In the genomic region with DNA sequence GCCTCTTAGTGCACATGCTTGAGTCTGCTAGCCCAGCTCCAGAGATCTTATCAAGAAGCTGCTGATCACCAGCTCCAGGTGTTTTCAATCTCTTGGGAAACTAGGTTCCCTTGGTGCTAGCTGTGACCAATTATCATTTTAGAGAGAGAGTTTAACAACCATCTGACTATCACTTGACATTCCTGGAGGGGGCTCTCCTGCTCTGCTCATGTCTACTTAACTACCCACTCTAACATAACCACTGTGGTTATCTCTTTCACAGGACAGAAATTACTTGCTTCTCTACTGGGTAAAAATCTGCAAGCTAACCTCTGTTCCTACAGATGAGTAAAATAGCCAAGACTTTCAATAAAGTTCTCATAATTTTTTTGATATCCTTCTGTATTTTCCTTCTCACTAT, we compare ENCODE assay signal across 10 cellular contexts.
A peak's percentile ranks its signal among the peaks of the same experiment; 100 is the strongest.
DNase-seq lines count a peak whose midpoint lies in the region; ATAC-seq and TF ChIP-seq lines count a peak whose summit lies in the region.
"Had no signal": no experiment of that assay in that cellular context is flagged by ENCODE, and none has a peak within 500 bp of the region (broad histone marks: within the 10 kb centered on the region; RNA-seq: fewer than 3 reads in every experiment).

No MANE protein-coding gene starts in this region.

- H3K79me2 ChIP-seq in neural progenitor cell (ENCODE audit: low read depth) = no peaks in the 10 kb centered on the region

- CTCF ChIA-PET in activated naive CD4-positive, alpha-beta T cell treated with anti-CD3 and anti-CD28 coated beads, Interleukin-2, amount 10 ng/mL, durations not matched to agents 7 days and 5 days (lab: Charles Lee) = interaction anchor here (1.2 kb wide), 1 partner anchor 263 kb away, joined by 3 read pairs; no protein-coding TSS in a partner anchor

- TF ChIP-seq CTCF in neural progenitor cell (IDR thresholded peaks at IDR 0.05) (peak; percentile 12), CD14-positive monocyte (IDR thresholded peaks at IDR 0.05) (no peak)

- ATAC-seq in HG02763 (IDR thresholded peaks at IDR 0.05; ENCODE audit: unreplicated experiment) = peak; percentile 63

- H3K27ac ChIP-seq in neural progenitor cell = no peak overlapping the region
- H3K27ac ChIP-seq: RWPE1 had no signal

- no peaks in the 10 kb centered on the region for H3K36me3 ChIP-seq in neural progenitor cell

- H2AFZ ChIP-seq in neural progenitor cell (replicated peaks) = no peak overlapping the region

- no peak overlapping the region for H3K9ac ChIP-seq in neural progenitor cell

- in situ Hi-C loops in SK-MEL-5 (cut with HindIII; ENCODE audit: low pct_unique_long_range_greater_than_20kb, low sequenced_read_pairs) = no loop called here

- H3K36me3 Mint-ChIP-seq in activated naive CD4-positive, alpha-beta T cell treated with anti-CD3 and anti-CD28 coated beads, Interleukin-2, amount 10 ng/mL, durations not matched to agents 7 days and 5 days = no peaks in the 10 kb centered on the region
- H3K36me3 Mint-ChIP-seq in neural progenitor cell (no peaks in the 10 kb centered on the region), CD14-positive monocyte (no peaks in the 10 kb centered on the region)

- no peaks in the 10 kb centered on the region for H3K27me3 Mint-ChIP-seq in activated naive CD4-positive, alpha-beta T cell treated with anti-CD3 and anti-CD28 coated beads, Interleukin-2, amount 10 ng/mL, durations not matched to agents 7 days and 5 days
- no peaks in the 10 kb centered on the region for H3K27me3 Mint-ChIP-seq in neural progenitor cell (ENCODE audit: insufficient read depth, low read depth)
- H3K27me3 Mint-ChIP-seq in CD14-positive monocyte (ENCODE audit: low read depth in 3 of 3) = no peaks in the 10 kb centered on the region

- H3K27ac Mint-ChIP-seq in activated naive CD4-positive, alpha-beta T cell treated with anti-CD3 and anti-CD28 coated beads, Interleukin-2, amount 10 ng/mL, durations not matched to agents 7 days and 5 days = no peak overlapping the region
- H3K27ac Mint-ChIP-seq in neural progenitor cell (no peak overlapping the region), CD14-positive monocyte (no peak overlapping the region)

- intact Hi-C loops in CD14-positive monocyte (cut with micrococcal nuclease) = no loop called here

- H3K9me3 Mint-ChIP-seq in activated naive CD4-positive, alpha-beta T cell treated with anti-CD3 and anti-CD28 coated beads, Interleukin-2, amount 10 ng/mL, durations not matched to agents 7 days and 5 days = peaks cover 5% of the 10 kb centered on the region
- H3K9me3 Mint-ChIP-seq in neural progenitor cell (peaks cover 4% of the 10 kb centered on the region), CD14-positive monocyte (peaks cover 0 to 3% (median 0%) of the 10 kb centered on the region in 7 donors)

- H3K4me1 Mint-ChIP-seq in activated naive CD4-positive, alpha-beta T cell treated with anti-CD3 and anti-CD28 coated beads, Interleukin-2, amount 10 ng/mL, durations not matched to agents 7 days and 5 days = no peaks in the 10 kb centered on the region
- H3K4me1 Mint-ChIP-seq in neural progenitor cell (peaks cover 5% of the 10 kb centered on the region), CD14-positive monocyte (no peaks in the 10 kb centered on the region)

- no peaks in the 10 kb centered on the region for H3K4me1 ChIP-seq in neural progenitor cell

- no peak overlapping the region for H3K4me3 Mint-ChIP-seq in activated naive CD4-positive, alpha-beta T cell treated with anti-CD3 and anti-CD28 coated beads, Interleukin-2, amount 10 ng/mL, durations not matched to agents 7 days and 5 days
- H3K4me3 Mint-ChIP-seq in neural progenitor cell (no peak overlapping the region), CD14-positive monocyte (no peak overlapping the region)

- DNase-seq in activated naive CD4-positive, alpha-beta T cell treated with anti-CD3 and anti-CD28 coated beads, Interleukin-2, amount 50 U/mL, for 16 hours = peak; percentile 11
- no peak for DNase-seq in activated naive CD4-positive, alpha-beta T cell treated with anti-CD3 and anti-CD28 coated beads, Interleukin-2, amount 10 ng/mL, durations not matched to agents 7 days and 5 days
- DNase-seq in SK-MEL-5 (ENCODE audit: low read depth, low spot score) = peak; percentile 63
- no peak for DNase-seq in neural progenitor cell (ENCODE audit: low spot score)
- no peak for DNase-seq in RPMI8226
- no peak for DNase-seq in CD14-positive monocyte (ENCODE audit: low spot score)
- DNase-seq in kidney tubule cell (ENCODE audit: low spot score) = no peak
- DNase-seq: C1 segment of cervical spinal cord had no signal

- no peaks in the 10 kb centered on the region for H3F3A ChIP-seq in neural progenitor cell (ENCODE audit: low read depth)

- H3K4me2 ChIP-seq in neural progenitor cell = no peak overlapping the region

- H4K20me1 ChIP-seq in neural progenitor cell (ENCODE audit: low read depth) = no peaks in the 10 kb centered on the region

- no peaks in the 10 kb centered on the region for H3K27me3 ChIP-seq in neural progenitor cell

- no peaks in the 10 kb centered on the region for H3K9me3 ChIP-seq in neural progenitor cell (ENCODE audit: low read depth)

- no peak overlapping the region for H3K4me3 ChIP-seq in neural progenitor cell

Comparison
In these comparisons a context has a peak if more than half of its experiments do, and no peak if none do; other contexts are left out.
1. DNase-seq: peak in activated naive CD4-positive, alpha-beta T cell treated with anti-CD3 and anti-CD28 coated beads, Interleukin-2, amount 50 U/mL, for 16 hours (single experiment) and SK-MEL-5 (single experiment); none in activated naive CD4-positive, alpha-beta T cell treated with anti-CD3 and anti-CD28 coated beads, Interleukin-2, amount 10 ng/mL, durations not matched to agents 7 days and 5 days (single experiment), neural progenitor cell (single experiment), RPMI8226 (single experiment), CD14-positive monocyte (single experiment) and kidney tubule cell (single experiment).